ENCODE assay signal across 9 cellular contexts in genomic region chr13:95906999-95907398, GRCh38.
"Had no signal": no experiment of that assay in that cellular context is flagged by ENCODE, and none has a peak within 500 bp of the region (broad histone marks: within the 10 kb centered on the region; RNA-seq: fewer than 3 reads in every experiment).

No MANE protein-coding gene starts in this region.

- H3K27ac ChIP-seq: GM23248 had no signal

- FAIRE-seq: HTR-8/SVneo, K562 had no signal

- H3K36me3 ChIP-seq: HAP-1 had no signal

- DNase-seq: GM23248, GOT3, H7, HFFc6, IMR-90 had no signal

- ATAC-seq: HCT116, K562 had no signal

- H2AFZ ChIP-seq: GM23248 had no signal

- H3K27ac Mint-ChIP-seq: HFFc6 had no signal

- H3K9ac ChIP-seq: GM23248 had no signal

- H3K4me1 ChIP-seq: HAP-1 had no signal

- H3K4me3 ChIP-seq: GM23248, HAP-1, K562 had no signal

- H3K9me3 ChIP-seq: HAP-1 had no signal

- H3K4me3 Mint-ChIP-seq: HFFc6 had no signal
